ENCODE assay signal across 11 cellular contexts in the genomic region with DNA sequence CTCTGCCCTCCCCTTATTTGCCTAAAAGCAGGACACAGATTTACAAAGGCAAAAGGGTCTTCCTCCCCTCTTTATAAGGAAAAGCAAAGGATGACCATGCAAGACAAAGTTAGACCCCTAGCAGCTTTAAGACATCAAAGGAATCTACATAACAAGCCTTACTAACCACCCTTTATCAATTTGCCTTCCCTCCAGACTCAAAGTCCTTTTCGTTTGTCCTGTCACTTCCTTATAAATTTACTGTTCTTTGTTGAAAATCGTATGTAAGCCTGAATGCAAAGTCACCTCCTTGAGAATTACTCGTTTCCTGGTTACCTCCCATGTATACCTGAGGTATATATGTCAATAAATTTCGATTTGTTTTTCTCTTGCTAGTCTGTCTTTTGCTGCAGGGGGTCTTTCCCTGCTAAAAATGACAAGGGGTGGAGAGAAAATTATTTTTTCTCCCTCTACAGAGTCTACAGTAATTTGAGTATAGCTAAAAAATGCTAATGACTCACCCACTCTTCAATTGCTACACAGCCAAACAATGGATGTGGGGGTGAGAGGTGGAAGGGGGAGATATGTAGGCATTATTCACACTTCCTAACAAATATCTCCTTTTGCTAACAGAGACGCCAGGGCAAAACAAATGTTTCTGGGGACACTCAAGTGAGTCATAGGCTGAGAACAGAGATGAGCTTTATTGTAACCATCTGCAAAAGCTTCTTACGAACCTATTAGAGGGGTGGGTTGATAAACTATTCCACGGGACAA. TPM values are rescaled to one million over a fixed set of nuclear protein-coding genes. Genes with fewer than 3 reads are reported as not detected.
A peak's percentile ranks its signal among the peaks of the same experiment; 100 is the strongest.
DNase-seq lines count a peak whose midpoint lies in the region; ATAC-seq and TF ChIP-seq lines count a peak whose summit lies in the region.
"Had no signal": no experiment of that assay in that cellular context is flagged by ENCODE, and none has a peak within 500 bp of the region (broad histone marks: within the 10 kb centered on the region; RNA-seq: fewer than 3 reads in every experiment).

No MANE protein-coding gene starts in this region.

- no peaks in the 10 kb centered on the region for H3K36me3 Mint-ChIP-seq in progenitor cell of endocrine pancreas (ENCODE audit: insufficient read depth)

- peaks cover 21% of the 10 kb centered on the region for H3K4me1 Mint-ChIP-seq in progenitor cell of endocrine pancreas (ENCODE audit: low read depth)
- H3K4me1 Mint-ChIP-seq: activated CD4-positive, alpha-beta memory T cell treated with anti-CD3 and anti-CD28 coated beads, Interleukin-2, amount 10 ng/mL, durations not matched to agents 7 days and 5 days had no signal

- TF ChIP-seq CTCF in fibroblast of mammary gland (conservative IDR thresholded peaks at IDR 0.05; ENCODE audit: control insufficient read depth, insufficient read depth, low read depth, low read length), result no peak
- TF ChIP-seq CTCF in progenitor cell of endocrine pancreas (IDR thresholded peaks at IDR 0.05; ENCODE audit: unreplicated experiment), result no peak

- H3K4me3 Mint-ChIP-seq in progenitor cell of endocrine pancreas (ENCODE audit: low read depth), result no peak overlapping the region
- H3K4me3 Mint-ChIP-seq: activated CD4-positive, alpha-beta memory T cell treated with anti-CD3 and anti-CD28 coated beads, Interleukin-2, amount 10 ng/mL, durations not matched to agents 7 days and 5 days had no signal

- DNase-seq in DMS153 (lab: John Stamatoyannopoulos, UW) (peak; percentile 28), DMS153 treated with DMSO at 0.1 percent for 48 hours (lab: John Stamatoyannopoulos, UW; ENCODE audit: unreplicated experiment) (no peak), RPMI7951 (ENCODE audit: low read depth) (peak; percentile 79), fibroblast of mammary gland (ENCODE audit: low read depth) (peak; percentile 95), progenitor cell of endocrine pancreas (ENCODE audit: low spot score, unreplicated experiment) (no peak), aorta (no peak), iPS-NIHi11 (ENCODE audit: low spot score) (no peak)
- DNase-seq: activated CD4-positive, alpha-beta memory T cell treated with anti-CD3 and anti-CD28 coated beads, Interleukin-2, amount 10 ng/mL, durations not matched to agents 7 days and 5 days; MM.1S had no signal

- H3K4me3 ChIP-seq in fibroblast of mammary gland (ENCODE audit: control insufficient read depth, low read depth, low read length) (no peak overlapping the region), aorta (ENCODE audit: low read length in 2 of 2) (no peak overlapping the region)

- 71 to 74% methylated on average over 7 of the region's 7 CpGs for WGBS in aorta, 2 donors

- peak overlapping the region; percentile 37 for H3K27ac Mint-ChIP-seq in progenitor cell of endocrine pancreas
- H3K27ac Mint-ChIP-seq: activated CD4-positive, alpha-beta memory T cell treated with anti-CD3 and anti-CD28 coated beads, Interleukin-2, amount 10 ng/mL, durations not matched to agents 7 days and 5 days had no signal

- H3K27ac ChIP-seq in aorta (ENCODE audit: low read depth in 1 of 2, low read length in 2 of 2), result no peak overlapping the region
- H3K27ac ChIP-seq: 22Rv1 had no signal

- H3K9me3 ChIP-seq in aorta (ENCODE audit: control insufficient read depth, low read length), result no peaks in the 10 kb centered on the region

- H3K36me3 ChIP-seq in aorta (ENCODE audit: control insufficient read depth in 1 of 2, insufficient read depth in 2 of 2, low read length in 1 of 2), result no peaks in the 10 kb centered on the region

- no peaks in the 10 kb centered on the region for H3K27me3 ChIP-seq in aorta (ENCODE audit: control insufficient read depth in 1 of 2, insufficient read depth in 2 of 2, low read length in 1 of 2)

- no peaks in the 10 kb centered on the region for H3K9me3 Mint-ChIP-seq in progenitor cell of endocrine pancreas (ENCODE audit: low read depth)
- H3K9me3 Mint-ChIP-seq: activated CD4-positive, alpha-beta memory T cell treated with anti-CD3 and anti-CD28 coated beads, Interleukin-2, amount 10 ng/mL, durations not matched to agents 7 days and 5 days had no signal

- intact Hi-C loops in aorta (cut with DNase I), result no loop called here

- no peak for ATAC-seq in aorta (ENCODE audit: low FRiP score)
- ATAC-seq in HG02970 (IDR thresholded peaks at IDR 0.05; ENCODE audit: low FRiP score, unreplicated experiment), result no peak

- peaks cover 9% of the 10 kb centered on the region for H3K27me3 Mint-ChIP-seq in progenitor cell of endocrine pancreas

- H3K4me1 ChIP-seq in aorta (ENCODE audit: control insufficient read depth in 1 of 2, insufficient read depth in 2 of 2, low read length in 2 of 2), result no peaks in the 10 kb centered on the region

RNA-seq across cellular contexts. Expression of a gene that starts 13.2 kb away (rescaled TPM):
- 10.1 and 13.2 TPM in 2 replicates for total RNA-seq in RPMI7951 (2014; rRNA removed; shearing (Covaris generic))
- 14.6 and 15.7 TPM in 2 replicates for total RNA-seq in progenitor cell of endocrine pancreas
- 10 to 100 TPM in 1 of 2 donors, 1 to 10 TPM in 1; 6.0 to 11.5 TPM for total RNA-seq in aorta
- polyA plus RNA-seq in aorta, result 1 to 10 TPM; 2.6 to 4.4 TPM

Comparison
In these comparisons a context has a peak if more than half of its experiments do, and no peak if none do; other contexts are left out.
1. DNase-seq: peak in DMS153 (single experiment), RPMI7951 (single experiment) and fibroblast of mammary gland (single experiment); none in DMS153 treated with DMSO at 0.1 percent for 48 hours (single experiment), progenitor cell of endocrine pancreas (single experiment), aorta (0 of 2) and iPS-NIHi11 (single experiment).